ENCODE assay signal across 12 cellular contexts in genomic region chr17:42472709-42473521, GRCh38. TPM values are rescaled to one million over a fixed set of nuclear protein-coding genes. Genes with fewer than 3 reads are reported as not detected.
DNase-seq lines count a peak whose midpoint lies in the region; ATAC-seq and TF ChIP-seq lines count a peak whose summit lies in the region.
"Had no signal": no experiment of that assay in that cellular context is flagged by ENCODE, and none has a peak within 500 bp of the region (broad histone marks: within the 10 kb centered on the region; RNA-seq: fewer than 3 reads in every experiment).

No MANE protein-coding gene starts in this region.

- peak overlapping the region; percentile 54; the same call in 1 of the 2 replicates for H3K27ac ChIP-seq in SJSA1
- H3K27ac ChIP-seq in fibroblast of lung (ENCODE audit: insufficient read depth, low read length) = peak overlapping the region; percentile 5
- H3K27ac ChIP-seq in stomach = peak overlapping the region in 4 of 5 donors; percentile 19 to 68 (median 50)

- H3K9me3 ChIP-seq in SJSA1 (replicated peaks) = no peaks in the 10 kb centered on the region
- H3K9me3 ChIP-seq in fibroblast of lung (ENCODE audit: control insufficient read depth, insufficient read depth, low read depth, low read length) = no peaks in the 10 kb centered on the region
- H3K9me3 ChIP-seq in stomach = no peaks in the 10 kb centered on the region

- WGBS in stomach, 5 donors = 67 to 79% (median 71%) methylated on average over 8 of the region's 8 CpGs

- POLR2A ChIA-PET in naive thymus-derived CD8-positive, alpha-beta T cell (lab: Charles Lee) = no interaction called here

- no peaks in the 10 kb centered on the region for H3K9me3 Mint-ChIP-seq in naive thymus-derived CD8-positive, alpha-beta T cell

- no peak for TF ChIP-seq POLR2A in stomach (IDR thresholded peaks at IDR 0.05)

- no peak overlapping the region for H2AFZ ChIP-seq in fibroblast of lung (ENCODE audit: low read length)

- H3K9ac ChIP-seq in fibroblast of lung (ENCODE audit: insufficient read depth, low read length) = no peak overlapping the region

- no peaks in the 10 kb centered on the region for H3K79me2 ChIP-seq in fibroblast of lung (ENCODE audit: control insufficient read depth, insufficient read depth, low read length)

- H3K36me3 ChIP-seq in SJSA1 (peaks cover 70% of the 10 kb centered on the region), fibroblast of lung (ENCODE audit: control insufficient read depth, insufficient read depth, low read length) (peaks cover 5% of the 10 kb centered on the region), stomach (peaks cover 33 to 90% (median 85%) of the 10 kb centered on the region in 4 donors)

- H3K27me3 ChIP-seq in SJSA1 (replicated peaks) (no peaks in the 10 kb centered on the region), fibroblast of lung (ENCODE audit: control insufficient read depth, insufficient read depth, low read length) (no peaks in the 10 kb centered on the region), stomach (no peaks in the 10 kb centered on the region)

- H3K36me3 Mint-ChIP-seq in naive thymus-derived CD8-positive, alpha-beta T cell = peaks cover 0 to 61% (median 25%) of the 10 kb centered on the region in 3 donors

- H3K4me1 ChIP-seq in SJSA1 (replicated peaks) (peaks cover 30% of the 10 kb centered on the region), fibroblast of lung (ENCODE audit: control insufficient read depth, extremely low read depth, insufficient read depth, low read length) (no peaks in the 10 kb centered on the region), stomach (peaks cover 11 to 55% (median 23%) of the 10 kb centered on the region in 4 donors)

- TF ChIP-seq CTCF in fibroblast of lung (conservative IDR thresholded peaks at IDR 0.05 in 1 of 2, IDR thresholded peaks at IDR 0.05 in 1 of 2; ENCODE audit: low read depth in 1 of 2, low read length in 2 of 2) (no peak), stomach (IDR thresholded peaks at IDR 0.05) (no peak)

- TF ChIP-seq EP300 in stomach (IDR thresholded peaks at IDR 0.05) = no peak

- H3K4me1 Mint-ChIP-seq in naive thymus-derived CD8-positive, alpha-beta T cell = peaks cover 2 to 21% (median 5%) of the 10 kb centered on the region in 4 donors

- DNase-seq in GM04504 (ENCODE audit: low read depth) = peak; percentile 73
- DNase-seq in SJSA1 (ENCODE audit: low read depth in 1 of 2, low spot score in 2 of 2) = peak in 1 of 2 experiments; percentile 40
- peak; percentile 78 to 89 for DNase-seq in fibroblast of lung (ENCODE audit: low read depth in 2 of 2)
- no peak for DNase-seq in stomach
- DNase-seq in NCI-H82 (lab: John Stamatoyannopoulos, UW) = no peak
- no peak for DNase-seq in SHP77 (lab: John Stamatoyannopoulos, UW)
- no peak for DNase-seq in naive thymus-derived CD8-positive, alpha-beta T cell
- DNase-seq: effector CD4-positive, alpha-beta T cell; NCI-H1930; PC-3; T-helper 9 cell had no signal

- intact Hi-C loops in stomach (cut with DNase I; ENCODE audit: low total_unique reads) = no loop called here

- no peaks in the 10 kb centered on the region for H4K20me1 ChIP-seq in fibroblast of lung (ENCODE audit: control insufficient read depth, extremely low read depth, insufficient read depth, low read length)

- H3K4me3 Mint-ChIP-seq in naive thymus-derived CD8-positive, alpha-beta T cell = no peak overlapping the region

- H3K27ac Mint-ChIP-seq in naive thymus-derived CD8-positive, alpha-beta T cell = peak overlapping the region in 1 of 10 donors; percentile 5

- no peak for ATAC-seq in GM21529 (IDR thresholded peaks at IDR 0.05; ENCODE audit: unreplicated experiment)
- ATAC-seq in naive thymus-derived CD8-positive, alpha-beta T cell = no peak
- ATAC-seq: PC-3 had no signal

- no peaks in the 10 kb centered on the region for H3K27me3 Mint-ChIP-seq in naive thymus-derived CD8-positive, alpha-beta T cell

- no peak overlapping the region for H3K4me2 ChIP-seq in fibroblast of lung (ENCODE audit: extremely low read depth, insufficient read depth, low read length)

- H3K4me3 ChIP-seq in SJSA1 (no peak overlapping the region), fibroblast of lung (replicated peaks in 1 of 4; ENCODE audit: control extremely low read depth in 1 of 4, insufficient read depth in 1 of 4, low read depth in 3 of 4, low read length in 4 of 4) (no peak overlapping the region), stomach (no peak overlapping the region)

RNA-seq across cellular contexts. Expression of gene ATP6V0A1, which starts 14.2 kb away (rescaled TPM):
- 11.8 and 14.8 TPM in 2 replicates for total RNA-seq in SJSA1 (2014; rRNA removed; shearing (Covaris generic))
- 35.7 and 65.7 TPM in 2 replicates for total RNA-seq in fibroblast of lung
- 26.7 and 42.7 TPM in 2 replicates for polyA plus RNA-seq in fibroblast of lung
- polyA plus RNA-seq in fibroblast of lung (2012) = 23.8 and 28.2 TPM in 2 replicates
- polyA minus RNA-seq in fibroblast of lung (ENCODE audit: low replicate concordance) = 273 and 274 TPM in 2 replicates
- total RNA-seq in stomach = 100 to 1,000 TPM in 3 of 5 donors, 10 to 100 TPM in 2; 61.7 to 435 (median 123) TPM
- polyA plus RNA-seq in stomach = 10 to 100 TPM; 13.1 to 24.5 (median 13.2) TPM
- total RNA-seq in naive thymus-derived CD8-positive, alpha-beta T cell = 10 to 100 TPM; 18.3 to 19.1 TPM
- 10 to 100 TPM in 2 of 3 donors, 1 to 10 TPM in 1; 4.1 to 12.6 (median 10.3) TPM for polyA plus RNA-seq in naive thymus-derived CD8-positive, alpha-beta T cell

RNA-seq across cellular contexts. Expression of gene CAVIN1, which starts 49.9 kb away (rescaled TPM):
- total RNA-seq in SJSA1 (2014; rRNA removed; shearing (Covaris generic)) = 319 and 331 TPM in 2 replicates
- total RNA-seq in fibroblast of lung (331 and 372 TPM in 2 replicates), stomach (100 to 1,000 TPM in 3 of 5 donors, 10 to 100 TPM in 2; 75.2 to 244 (median 162) TPM)
- polyA plus RNA-seq in fibroblast of lung (432 and 490 TPM in 2 replicates), stomach (100 to 1,000 TPM in 1 of 3 donors, 10 to 100 TPM in 2; 61.2 to 104 (median 94.2) TPM)
- polyA plus RNA-seq in fibroblast of lung (2012) = 709 and 835 TPM in 2 replicates
- 388 and 507 TPM in 2 replicates for polyA minus RNA-seq in fibroblast of lung (ENCODE audit: low replicate concordance)
- total RNA-seq in naive thymus-derived CD8-positive, alpha-beta T cell = not detected
- polyA plus RNA-seq in naive thymus-derived CD8-positive, alpha-beta T cell = under 1 TPM in 1 of 3 donors, not detected in 2; 0.03 TPM
- total RNA-seq: PC-3 had no signal

Comparison
In these comparisons a context has a peak if more than half of its experiments do, and no peak if none do; other contexts are left out.
1. DNase-seq: peak in GM04504 (single experiment) and fibroblast of lung (2 of 2); none in stomach (single experiment), NCI-H82 (single experiment), SHP77 (0 of 2) and naive thymus-derived CD8-positive, alpha-beta T cell (0 of 10).
2. RNA of gene CAVIN1, which starts 49.9 kb away (total RNA-seq): 331 to 372 TPM in fibroblast of lung, 319 to 331 TPM in SJSA1 and 75.2 to 244 TPM in stomach; not detected in naive thymus-derived CD8-positive, alpha-beta T cell; every median in the first group is over 10 times any median in the second.
3. Peak in every context shown above with its lines, with median percentiles within 50 percentile points of each other: H3K27ac ChIP-seq.